ENCODE assay signal across 8 cellular contexts in the genomic region with DNA sequence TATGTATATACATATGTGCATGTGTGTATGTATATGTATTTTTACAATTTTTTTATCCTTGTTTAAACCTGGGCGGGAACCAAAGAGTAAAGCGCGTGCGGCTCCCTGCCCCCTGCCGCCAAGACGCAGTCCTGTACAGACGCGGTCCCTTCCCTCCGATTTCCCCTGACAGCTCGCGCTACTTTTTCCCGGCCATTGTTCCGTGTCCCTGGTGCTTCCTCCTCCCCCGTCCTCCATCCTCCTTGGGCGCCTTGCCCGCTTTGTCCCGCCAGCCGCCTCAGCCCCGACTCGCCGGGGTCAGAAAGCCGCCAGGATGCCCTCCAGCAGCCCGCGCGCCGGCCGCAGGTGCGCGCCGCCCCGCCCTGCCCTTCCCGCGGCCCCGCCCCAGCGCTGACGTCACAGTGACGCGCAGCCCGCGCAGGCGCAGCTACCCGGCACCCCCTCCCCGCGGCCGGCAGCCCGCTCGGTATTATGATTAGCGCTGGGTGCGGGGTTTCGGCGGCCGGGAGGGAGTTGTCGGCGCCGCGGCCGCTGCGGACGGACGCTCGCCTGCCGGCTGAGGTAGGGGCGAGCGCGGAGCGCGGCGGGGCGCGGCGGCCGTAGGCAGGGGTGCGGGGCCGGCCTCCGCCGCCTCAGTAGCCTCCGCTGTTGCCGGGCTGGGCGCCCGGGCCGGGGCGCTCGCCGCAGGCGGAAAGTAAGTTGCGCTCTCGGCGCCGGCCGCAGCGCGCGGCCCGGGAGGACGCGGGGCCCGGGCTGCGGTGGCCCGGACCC. TPM values are rescaled to one million over a fixed set of nuclear protein-coding genes. Genes with fewer than 3 reads are reported as not detected.
DNase-seq lines count a peak whose midpoint lies in the region; ATAC-seq and TF ChIP-seq lines count a peak whose summit lies in the region.

A gene with protein sequence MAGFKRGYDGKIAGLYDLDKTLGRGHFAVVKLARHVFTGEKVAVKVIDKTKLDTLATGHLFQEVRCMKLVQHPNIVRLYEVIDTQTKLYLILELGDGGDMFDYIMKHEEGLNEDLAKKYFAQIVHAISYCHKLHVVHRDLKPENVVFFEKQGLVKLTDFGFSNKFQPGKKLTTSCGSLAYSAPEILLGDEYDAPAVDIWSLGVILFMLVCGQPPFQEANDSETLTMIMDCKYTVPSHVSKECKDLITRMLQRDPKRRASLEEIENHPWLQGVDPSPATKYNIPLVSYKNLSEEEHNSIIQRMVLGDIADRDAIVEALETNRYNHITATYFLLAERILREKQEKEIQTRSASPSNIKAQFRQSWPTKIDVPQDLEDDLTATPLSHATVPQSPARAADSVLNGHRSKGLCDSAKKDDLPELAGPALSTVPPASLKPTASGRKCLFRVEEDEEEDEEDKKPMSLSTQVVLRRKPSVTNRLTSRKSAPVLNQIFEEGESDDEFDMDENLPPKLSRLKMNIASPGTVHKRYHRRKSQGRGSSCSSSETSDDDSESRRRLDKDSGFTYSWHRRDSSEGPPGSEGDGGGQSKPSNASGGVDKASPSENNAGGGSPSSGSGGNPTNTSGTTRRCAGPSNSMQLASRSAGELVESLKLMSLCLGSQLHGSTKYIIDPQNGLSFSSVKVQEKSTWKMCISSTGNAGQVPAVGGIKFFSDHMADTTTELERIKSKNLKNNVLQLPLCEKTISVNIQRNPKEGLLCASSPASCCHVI (plus strand): TSS at position 426 of the 771 bp plus-strand sequence. CDS start 16,664 bp downstream, outside the sequence.

- DNase-seq in AG04450 (ENCODE audit: low read depth, low spot score) (peak; percentile 13), NCI-H226 (peak; percentile 56), cortex of kidney (lab: John Stamatoyannopoulos, UW) (peak; percentile 56), left lobe of liver (ENCODE audit: low spot score) (peak; percentile 95)
- peak; percentile 98 for DNase-seq in activated CD4-positive, alpha-beta T cell treated with anti-CD3 and anti-CD28 coated beads, Interleukin-2, amount 10 ng/mL, durations not matched to agents 24 days and 14 days
- DNase-seq in stimulated activated CD4-positive, alpha-beta T cell treated with anti-CD3 and anti-CD28 coated beads, Interleukin-2, amount 100 ng/mL, for 4 hours (ENCODE audit: low read depth) = peak; percentile 85

- POLR2A ChIA-PET in AG04450 (lab: Yijun Ruan, JAX) = interaction anchor here (0.6 to 1.6 kb wide), 3 partner anchors 101 to 124 kb away, joined by 3 to 9 read pairs (median 4); no protein-coding TSS in a partner anchor

- peak within 1 kb of the TSS; percentile 91 for H3K27ac Mint-ChIP-seq in activated CD4-positive, alpha-beta T cell treated with anti-CD3 and anti-CD28 coated beads, Interleukin-2, amount 10 ng/mL, durations not matched to agents 24 days and 14 days

- peak within 1 kb of the TSS; percentile 95 for H3K4me3 Mint-ChIP-seq in activated CD4-positive, alpha-beta T cell treated with anti-CD3 and anti-CD28 coated beads, Interleukin-2, amount 10 ng/mL, durations not matched to agents 24 days and 14 days

- H3K27me3 Mint-ChIP-seq in activated CD4-positive, alpha-beta T cell treated with anti-CD3 and anti-CD28 coated beads, Interleukin-2, amount 10 ng/mL, durations not matched to agents 24 days and 14 days = peaks cover 8% of the 10 kb centered on the region

- peak within 1 kb of the TSS; percentile 76 for H3K4me3 ChIP-seq in AG04450 (ENCODE audit: low read depth, low read length)

- peak; percentile 62 for ATAC-seq in GM18519 (IDR thresholded peaks at IDR 0.05; ENCODE audit: low FRiP score, unreplicated experiment)
- peak; percentile 95 for ATAC-seq in HG03045 (IDR thresholded peaks at IDR 0.05; ENCODE audit: unreplicated experiment)
- peak; percentile 90 for ATAC-seq in left lobe of liver

- H3K9me3 ChIP-seq in AG04450 (ENCODE audit: control insufficient read depth, insufficient read depth, low read length) = no peaks in the 10 kb centered on the region

- H3K36me3 Mint-ChIP-seq in activated CD4-positive, alpha-beta T cell treated with anti-CD3 and anti-CD28 coated beads, Interleukin-2, amount 10 ng/mL, durations not matched to agents 24 days and 14 days (ENCODE audit: low read depth) = peaks cover 21% of the 10 kb centered on the region

- CTCF ChIA-PET in AG04450 (lab: Charles Lee) = interaction anchor here (1.5 kb wide), 1 partner anchor 325 kb away, joined by 6 read pairs; no protein-coding TSS in a partner anchor

- H3K27ac ChIP-seq in AG04450 (ENCODE audit: low read depth, low read length) = no peak within 1 kb of the TSS

- H3K4me1 Mint-ChIP-seq in activated CD4-positive, alpha-beta T cell treated with anti-CD3 and anti-CD28 coated beads, Interleukin-2, amount 10 ng/mL, durations not matched to agents 24 days and 14 days = peaks cover 36% of the 10 kb centered on the region

- no peaks in the 10 kb centered on the region for H3K9me3 Mint-ChIP-seq in activated CD4-positive, alpha-beta T cell treated with anti-CD3 and anti-CD28 coated beads, Interleukin-2, amount 10 ng/mL, durations not matched to agents 24 days and 14 days

- peaks cover 3% of the 10 kb centered on the region for H3K27me3 ChIP-seq in AG04450 (ENCODE audit: control insufficient read depth, insufficient read depth, low read length)

- TF ChIP-seq CTCF in AG04450 (IDR thresholded peaks at IDR 0.05; ENCODE audit: low read depth, low read length) = peak; percentile 42

- intact Hi-C loops in activated CD4-positive, alpha-beta T cell treated with anti-CD3 and anti-CD28 coated beads, Interleukin-2, amount 10 ng/mL, durations not matched to agents 24 days and 14 days (cut with micrococcal nuclease) = loop anchor here (2.0 to 10.0 kb wide), 8 partner anchors 41 to 691 kb away; a partner anchor contains a TSS

RNA-seq across cellular contexts. Expression of the gene that starts here (rescaled TPM):
- polyA plus RNA-seq in AG04450 (2011; rRNA removed) = 10.6 and 11.4 TPM in 2 replicates
- polyA minus RNA-seq in AG04450 (2011; rRNA and poly(A)+ RNA removed) = 32.4 and 33.8 TPM in 2 replicates
- 29.0 and 30.3 TPM in 2 replicates for total RNA-seq in activated CD4-positive, alpha-beta T cell treated with anti-CD3 and anti-CD28 coated beads, Interleukin-2, amount 10 ng/mL, durations not matched to agents 24 days and 14 days
- 12.4 TPM for total RNA-seq in left lobe of liver

Comparison
In these comparisons a context has a peak if more than half of its experiments do, and no peak if none do; other contexts are left out.
1. DNase-seq: peak in every context shown above with its lines; median percentile 98 in activated CD4-positive, alpha-beta T cell treated with anti-CD3 and anti-CD28 coated beads, Interleukin-2, amount 10 ng/mL, durations not matched to agents 24 days and 14 days; 95 in left lobe of liver; 85 in stimulated activated CD4-positive, alpha-beta T cell treated with anti-CD3 and anti-CD28 coated beads, Interleukin-2, amount 100 ng/mL, for 4 hours; 56 in NCI-H226; 56 in cortex of kidney; 13 in AG04450.